Comparison of ENCODE assay signal across 1 cellular context in genomic region chr10:91597397-91597881, GRCh38.
TF ChIP-seq lines count a peak whose summit lies in the region.

No MANE protein-coding gene starts in this region.

TF ChIP-seq in GM23338, 12 proteins besides CTCF, POLR2A, EP300 and RAD21 (continued from another document):
- TF ChIP-seq ZNF462 (CRISPR knock-in tag; IDR thresholded peaks at IDR 0.05) (no peak), ETS1 (IDR thresholded peaks at IDR 0.05) (no peak)
TF ChIP-seq in GM23338: peak in this region for 0.
